22 cellular contexts compared by ENCODE assay signal in the genomic region with DNA sequence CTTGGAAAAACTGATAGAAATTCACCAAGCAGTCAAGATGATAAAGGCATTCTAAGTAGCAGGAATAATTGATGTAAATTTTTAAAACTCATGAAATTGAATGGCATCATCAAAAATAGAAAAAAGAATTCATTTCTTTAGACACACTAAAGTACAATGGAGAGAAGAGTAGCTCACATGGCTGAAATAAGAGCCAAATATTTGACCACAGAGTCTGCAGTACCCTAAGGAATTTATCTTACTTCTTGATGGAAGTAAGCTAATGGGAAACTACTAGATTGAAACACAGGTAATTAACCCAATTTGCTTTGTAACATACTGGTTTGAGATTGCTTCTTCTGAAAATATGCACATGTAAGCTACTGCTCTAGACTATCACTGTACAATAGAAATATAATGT.
"Had no signal": no experiment of that assay in that cellular context is flagged by ENCODE, and none has a peak within 500 bp of the region (broad histone marks: within the 10 kb centered on the region; RNA-seq: fewer than 3 reads in every experiment).

No MANE protein-coding gene starts in this region.

- ATAC-seq: effector memory CD8-positive, alpha-beta T cell; esophagus mucosa; foreskin keratinocyte; gastroesophageal sphincter; heart right ventricle; left cardiac atrium; left lung; left ventricle myocardium superior; lower lobe of right lung; mucosa of descending colon had no signal

- H3K27me3 ChIP-seq: colonic mucosa, esophagus squamous epithelium, foreskin keratinocyte, gastroesophageal sphincter, heart right ventricle, left lung had no signal

- DNase-seq: colonic mucosa; cortex of kidney; effector CD8-positive, alpha-beta T cell; effector memory CD8-positive, alpha-beta T cell; endodermal cell; erythroblast; esophagus squamous epithelium; foreskin keratinocyte; glutamatergic neuron; head of caudate nucleus; heart right ventricle; hippocampal formation; left cardiac atrium; left lung; left ventricle myocardium superior; lower lobe of right lung; mesenchymal stem cell; mucosa of descending colon; naive B cell had no signal

- H3K4me1 ChIP-seq: colonic mucosa, esophagus squamous epithelium, foreskin keratinocyte, gastroesophageal sphincter, heart right ventricle, left lung, lower lobe of right lung had no signal

- H3K4me3 ChIP-seq: colonic mucosa, esophagus squamous epithelium, gastroesophageal sphincter, heart right ventricle, left lung, lower lobe of right lung, mucosa of descending colon had no signal

- H3K36me3 ChIP-seq: colonic mucosa, esophagus squamous epithelium, gastroesophageal sphincter, heart right ventricle, left lung, lower lobe of right lung had no signal

- H3K9me3 ChIP-seq: colonic mucosa, lower lobe of right lung, mucosa of descending colon had no signal

- H3K27ac ChIP-seq: colonic mucosa, epithelial cell of prostate, esophagus squamous epithelium, foreskin keratinocyte, gastroesophageal sphincter, heart right ventricle, left lung, lower lobe of right lung had no signal
